Comparison of ENCODE assay signal across 8 cellular contexts in the genomic region with DNA sequence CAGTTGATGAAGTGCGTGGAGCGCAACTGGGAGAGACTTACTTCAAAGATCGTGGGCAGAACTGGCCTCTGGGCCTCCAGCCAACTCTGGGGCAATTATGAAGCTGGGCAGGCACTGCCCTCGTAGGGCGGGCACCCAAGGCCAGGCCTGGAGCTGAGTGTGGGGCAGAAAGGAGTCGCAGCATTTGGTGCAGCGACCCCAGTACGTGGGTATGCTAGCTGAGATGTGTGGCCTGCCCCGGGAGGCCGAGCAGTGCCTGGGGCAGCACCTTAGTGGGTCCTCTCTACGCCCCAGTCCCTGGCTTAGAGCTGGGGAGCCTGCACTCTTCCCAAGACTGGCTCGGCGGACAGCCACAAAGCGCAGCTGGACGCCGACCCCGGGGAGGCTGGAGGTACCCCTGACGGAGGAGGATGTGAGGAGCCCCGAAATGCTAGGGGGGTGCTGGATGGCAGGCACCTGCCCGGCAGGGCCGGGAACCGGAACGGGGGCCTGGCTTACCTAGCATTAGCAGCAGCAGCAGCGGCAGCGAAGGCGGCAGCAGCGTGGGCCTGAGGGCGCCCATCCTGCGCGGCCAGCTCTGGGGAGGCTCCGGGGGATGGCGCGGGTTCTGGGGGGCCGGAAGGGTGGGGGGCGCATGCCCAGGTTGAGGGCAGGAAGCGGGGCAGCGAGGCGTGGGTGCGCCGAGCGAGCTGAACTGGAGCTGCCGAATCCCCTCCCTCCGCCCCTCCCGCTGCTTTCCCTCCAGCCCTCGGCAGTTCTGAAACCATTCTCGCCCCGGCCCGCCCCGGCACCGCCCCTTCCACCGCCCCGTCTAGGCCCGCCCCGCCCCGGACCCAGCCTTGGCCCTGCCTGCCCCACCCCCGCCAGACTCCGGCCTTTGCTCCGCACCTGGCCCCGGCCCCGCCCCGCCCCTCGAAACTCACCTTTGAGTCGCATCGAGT. TPM values are rescaled to one million over a fixed set of nuclear protein-coding genes. Genes with fewer than 3 reads are reported as not detected.
DNase-seq lines count a peak whose midpoint lies in the region; ATAC-seq and TF ChIP-seq lines count a peak whose summit lies in the region.

A gene with protein sequence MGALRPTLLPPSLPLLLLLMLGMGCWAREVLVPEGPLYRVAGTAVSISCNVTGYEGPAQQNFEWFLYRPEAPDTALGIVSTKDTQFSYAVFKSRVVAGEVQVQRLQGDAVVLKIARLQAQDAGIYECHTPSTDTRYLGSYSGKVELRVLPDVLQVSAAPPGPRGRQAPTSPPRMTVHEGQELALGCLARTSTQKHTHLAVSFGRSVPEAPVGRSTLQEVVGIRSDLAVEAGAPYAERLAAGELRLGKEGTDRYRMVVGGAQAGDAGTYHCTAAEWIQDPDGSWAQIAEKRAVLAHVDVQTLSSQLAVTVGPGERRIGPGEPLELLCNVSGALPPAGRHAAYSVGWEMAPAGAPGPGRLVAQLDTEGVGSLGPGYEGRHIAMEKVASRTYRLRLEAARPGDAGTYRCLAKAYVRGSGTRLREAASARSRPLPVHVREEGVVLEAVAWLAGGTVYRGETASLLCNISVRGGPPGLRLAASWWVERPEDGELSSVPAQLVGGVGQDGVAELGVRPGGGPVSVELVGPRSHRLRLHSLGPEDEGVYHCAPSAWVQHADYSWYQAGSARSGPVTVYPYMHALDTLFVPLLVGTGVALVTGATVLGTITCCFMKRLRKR (minus strand): TSS at position 709 of the 941 bp plus-strand sequence. CDS start 147 bp downstream, at position 562.

- no peaks in the 10 kb centered on the region for H3K9me3 ChIP-seq in right cardiac atrium (ENCODE audit: control insufficient read depth, low read length)

- no peaks in the 10 kb centered on the region for H3K27me3 ChIP-seq in right cardiac atrium (ENCODE audit: control insufficient read depth, insufficient read depth)

- peak; percentile 51 for DNase-seq in G401 (ENCODE audit: low spot score)
- DNase-seq in HFF-Myc (ENCODE audit: extremely low read depth, low read depth), result no peak
- peak; percentile 39 for DNase-seq in NCI-H128 (lab: John Stamatoyannopoulos, UW; ENCODE audit: unreplicated experiment)
- DNase-seq in right cardiac atrium, result peak; percentile 93 to 97 (median 97)
- DNase-seq in retina, result peak; percentile 67
- no peak for DNase-seq in amniotic stem cell (lab: John Stamatoyannopoulos, UW)

- peak within 1 kb of the TSS; percentile 99 for H3K27ac ChIP-seq in angular gyrus (ENCODE audit: low read depth, low read length)
- H3K27ac ChIP-seq in right cardiac atrium (ENCODE audit: low read length), result peak within 1 kb of the TSS; percentile 92

- H3K4me3 ChIP-seq in HFF-Myc (replicated peaks; ENCODE audit: low read depth, low read length), result peak within 1 kb of the TSS; percentile 54
- H3K4me3 ChIP-seq in right cardiac atrium (ENCODE audit: low read length), result peak within 1 kb of the TSS; percentile 69

- whole genome bisulfite sequencing in right cardiac atrium, result 3% methylated on average over 63 of the region's 64 CpGs

- peaks cover 2% of the 10 kb centered on the region for H3K4me1 ChIP-seq in right cardiac atrium (ENCODE audit: control insufficient read depth, insufficient read depth, low read length)

- in situ Hi-C loops in G401 (cut with HindIII; ENCODE audit: low sequenced_read_pairs), result no loop called here

- peak; percentile 80 for ATAC-seq in right cardiac atrium

- no peak for TF ChIP-seq CTCF in HFF-Myc (IDR thresholded peaks at IDR 0.05; ENCODE audit: low read depth, low read length, missing control alignments)

- intact Hi-C loops in T-helper 2 cell treated with Interferon-gamma antibody and Interleukin-4, amounts not matched to agents 100 ng/mL and 5 ng/mL, for 36 hours (cut with micrococcal nuclease), result loop anchor here (1.0 to 10.0 kb wide), 8 partner anchors 13 to 1297 kb away; a partner anchor contains a TSS
- intact Hi-C loops in right cardiac atrium (cut with DNase I), result loop anchor here in 1 of 4 donors (10.0 kb wide), 1 partner anchor 277 kb away; no protein-coding TSS in a partner anchor

RNA-seq across cellular contexts. Expression of the gene that starts here (rescaled TPM):
- 11.7 and 15.4 TPM in 2 replicates for total RNA-seq in G401 (2014; rRNA removed; shearing (Covaris generic))
- 37.2 and 39.4 TPM in 2 replicates for total RNA-seq in T-helper 2 cell treated with Interferon-gamma antibody and Interleukin-4, amounts not matched to agents 100 ng/mL and 5 ng/mL, for 36 hours
- 10 to 100 TPM; 18.3 to 24.2 (median 19.8) TPM for total RNA-seq in right cardiac atrium
- 18.2 TPM for polyA plus RNA-seq in right cardiac atrium

Comparison
In these comparisons a context has a peak if more than half of its experiments do, and no peak if none do; other contexts are left out.
1. DNase-seq: peak in G401 (single experiment), NCI-H128 (single experiment), right cardiac atrium (3 of 3) and retina (single experiment); none in HFF-Myc (single experiment) and amniotic stem cell (single experiment).